In genomic region chr1:35062518-35063196, GRCh38 we compare ENCODE assay signal across 2 cellular contexts.
A peak's percentile ranks its signal among the peaks of the same experiment; 100 is the strongest.
TF ChIP-seq lines count a peak whose summit lies in the region.

No MANE protein-coding gene starts in this region.

TF ChIP-seq in endothelial cell of umbilical vein, 7 proteins besides CTCF, POLR2A, EP300 and RAD21 (continued from another document):
- TF ChIP-seq GATA2 (IDR thresholded peaks at IDR 0.05; ENCODE audit: insufficient read depth, insufficient read length, low read depth, low read length), result peak; percentile 95
- TF ChIP-seq JUN (IDR thresholded peaks at IDR 0.05; ENCODE audit: borderline replicate concordance, insufficient read depth, insufficient read length, low read depth), result peak; percentile 51
- no peak for TF ChIP-seq MAX (IDR thresholded peaks at IDR 0.05; ENCODE audit: insufficient read depth, insufficient read length)
- TF ChIP-seq POLR2AphosphoS5 (IDR thresholded peaks at IDR 0.05; ENCODE audit: insufficient read depth, low read depth, low read length), result peak; percentile 90
TF ChIP-seq in endothelial cell of umbilical vein: peak in this region for 4.

TF ChIP-seq in WTC11, 78 proteins besides CTCF, POLR2A, EP300 and RAD21:
- TF ChIP-seq, protein P1, sequence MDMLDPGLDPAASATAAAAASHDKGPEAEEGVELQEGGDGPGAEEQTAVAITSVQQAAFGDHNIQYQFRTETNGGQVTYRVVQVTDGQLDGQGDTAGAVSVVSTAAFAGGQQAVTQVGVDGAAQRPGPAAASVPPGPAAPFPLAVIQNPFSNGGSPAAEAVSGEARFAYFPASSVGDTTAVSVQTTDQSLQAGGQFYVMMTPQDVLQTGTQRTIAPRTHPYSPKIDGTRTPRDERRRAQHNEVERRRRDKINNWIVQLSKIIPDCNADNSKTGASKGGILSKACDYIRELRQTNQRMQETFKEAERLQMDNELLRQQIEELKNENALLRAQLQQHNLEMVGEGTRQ (CRISPR knock-in tag; IDR thresholded peaks at IDR 0.05), result no peak
- TF ChIP-seq, protein P2, sequence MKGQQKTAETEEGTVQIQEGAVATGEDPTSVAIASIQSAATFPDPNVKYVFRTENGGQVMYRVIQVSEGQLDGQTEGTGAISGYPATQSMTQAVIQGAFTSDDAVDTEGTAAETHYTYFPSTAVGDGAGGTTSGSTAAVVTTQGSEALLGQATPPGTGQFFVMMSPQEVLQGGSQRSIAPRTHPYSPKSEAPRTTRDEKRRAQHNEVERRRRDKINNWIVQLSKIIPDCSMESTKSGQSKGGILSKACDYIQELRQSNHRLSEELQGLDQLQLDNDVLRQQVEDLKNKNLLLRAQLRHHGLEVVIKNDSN (CRISPR knock-in tag; IDR thresholded peaks at IDR 0.05), result no peak
- TF ChIP-seq ZNF281 (CRISPR knock-in tag; IDR thresholded peaks at IDR 0.05), result no peak
- TF ChIP-seq ESRRA (CRISPR knock-in tag; IDR thresholded peaks at IDR 0.05; ENCODE audit: borderline replicate concordance), result no peak
- TF ChIP-seq ZBTB21 (CRISPR knock-in tag; IDR thresholded peaks at IDR 0.05; ENCODE audit: borderline replicate concordance), result no peak
- TF ChIP-seq ZNF232 (CRISPR knock-in tag; IDR thresholded peaks at IDR 0.05), result no peak
- no peak for TF ChIP-seq MAX (CRISPR knock-in tag; IDR thresholded peaks at IDR 0.05)
- no peak for TF ChIP-seq ZNF396 (CRISPR knock-in tag; IDR thresholded peaks at IDR 0.05; ENCODE audit: borderline replicate concordance)
- TF ChIP-seq, protein P3, sequence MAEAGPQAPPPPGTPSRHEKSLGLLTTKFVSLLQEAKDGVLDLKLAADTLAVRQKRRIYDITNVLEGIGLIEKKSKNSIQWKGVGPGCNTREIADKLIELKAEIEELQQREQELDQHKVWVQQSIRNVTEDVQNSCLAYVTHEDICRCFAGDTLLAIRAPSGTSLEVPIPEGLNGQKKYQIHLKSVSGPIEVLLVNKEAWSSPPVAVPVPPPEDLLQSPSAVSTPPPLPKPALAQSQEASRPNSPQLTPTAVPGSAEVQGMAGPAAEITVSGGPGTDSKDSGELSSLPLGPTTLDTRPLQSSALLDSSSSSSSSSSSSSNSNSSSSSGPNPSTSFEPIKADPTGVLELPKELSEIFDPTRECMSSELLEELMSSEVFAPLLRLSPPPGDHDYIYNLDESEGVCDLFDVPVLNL (CRISPR knock-in tag; IDR thresholded peaks at IDR 0.05; ENCODE audit: borderline replicate concordance, low read depth), result no peak
- no peak for TF ChIP-seq SMAD3 (CRISPR knock-in tag; IDR thresholded peaks at IDR 0.05; ENCODE audit: borderline replicate concordance)
- TF ChIP-seq, protein P4, sequence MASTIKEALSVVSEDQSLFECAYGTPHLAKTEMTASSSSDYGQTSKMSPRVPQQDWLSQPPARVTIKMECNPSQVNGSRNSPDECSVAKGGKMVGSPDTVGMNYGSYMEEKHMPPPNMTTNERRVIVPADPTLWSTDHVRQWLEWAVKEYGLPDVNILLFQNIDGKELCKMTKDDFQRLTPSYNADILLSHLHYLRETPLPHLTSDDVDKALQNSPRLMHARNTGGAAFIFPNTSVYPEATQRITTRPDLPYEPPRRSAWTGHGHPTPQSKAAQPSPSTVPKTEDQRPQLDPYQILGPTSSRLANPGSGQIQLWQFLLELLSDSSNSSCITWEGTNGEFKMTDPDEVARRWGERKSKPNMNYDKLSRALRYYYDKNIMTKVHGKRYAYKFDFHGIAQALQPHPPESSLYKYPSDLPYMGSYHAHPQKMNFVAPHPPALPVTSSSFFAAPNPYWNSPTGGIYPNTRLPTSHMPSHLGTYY (CRISPR knock-in tag; IDR thresholded peaks at IDR 0.05), result no peak
- TF ChIP-seq ATF1 (CRISPR knock-in tag; IDR thresholded peaks at IDR 0.05), result no peak
- no peak for TF ChIP-seq FOXJ3 (CRISPR knock-in tag; IDR thresholded peaks at IDR 0.05; ENCODE audit: borderline replicate concordance)
- TF ChIP-seq CREB1 (CRISPR knock-in tag; IDR thresholded peaks at IDR 0.05), result no peak
- no peak for TF ChIP-seq NFYB (CRISPR knock-in tag; conservative IDR thresholded peaks at IDR 0.05; ENCODE audit: low read depth)
- no peak for TF ChIP-seq ZNF416 (CRISPR knock-in tag; IDR thresholded peaks at IDR 0.05)
- no peak for TF ChIP-seq ZMAT4 (CRISPR knock-in tag; IDR thresholded peaks at IDR 0.05)
TF ChIP-seq in WTC11: peak in this region for 0.
